Comparison of ENCODE assay signal across 28 cellular contexts in genomic region chr6:41583576-41583975, GRCh38. TPM values are rescaled to one million over a fixed set of nuclear protein-coding genes. Genes with fewer than 3 reads are reported as not detected.
A peak's percentile ranks its signal among the peaks of the same experiment; 100 is the strongest.
DNase-seq lines count a peak whose midpoint lies in the region; ATAC-seq, FAIRE-seq and TF ChIP-seq lines count a peak whose summit lies in the region.
"Had no signal": no experiment of that assay in that cellular context is flagged by ENCODE, and none has a peak within 500 bp of the region (broad histone marks: within the 10 kb centered on the region; RNA-seq: fewer than 3 reads in every experiment).

No MANE protein-coding gene starts in this region.

- no peaks in the 10 kb centered on the region for H3K9me2 ChIP-seq in GM23338 (ENCODE audit: insufficient read depth)
- no peaks in the 10 kb centered on the region for H3K9me2 ChIP-seq in PC-3 (replicated peaks; ENCODE audit: low read length)

- H3K27me3 Mint-ChIP-seq in GM23338 (ENCODE audit: insufficient read depth, low read depth, poor library complexity) (peaks cover 16% of the 10 kb centered on the region), mesothelial cell of epicardium (ENCODE audit: low read depth) (no peaks in the 10 kb centered on the region)
- no peaks in the 10 kb centered on the region for H3K27me3 Mint-ChIP-seq in activated T-cell treated with anti-CD3 and anti-CD28 coated beads, Interleukin-2, amount 50 U/mL, for 4 hours (ENCODE audit: low read depth)
- no peaks in the 10 kb centered on the region for H3K27me3 Mint-ChIP-seq in activated T-cell treated with anti-CD3 and anti-CD28 coated beads, Interleukin-2, amount 50 U/mL, for 24 hours
- H3K27me3 Mint-ChIP-seq: activated CD4-positive, alpha-beta T cell treated with anti-CD3 and anti-CD28 coated beads, Interleukin-2, amount 10 ng/mL, durations not matched to agents 24 days and 14 days; central memory CD8-positive, alpha-beta T cell; naive thymus-derived CD4-positive, alpha-beta T cell had no signal

- in situ Hi-C loops in transverse colon (cut with MboI; ENCODE audit: low pct_ligation_motif_present in 1 of 4, low pct_unique_long_range_greater_than_20kb in 1 of 4, low sequenced_read_pairs in 3 of 4), result loop anchor here in 1 of 4 donors (25.0 kb wide), 1 partner anchor 171 kb away; no protein-coding TSS in a partner anchor

- H3K27me3 ChIP-seq in A673 (replicated peaks; ENCODE audit: insufficient read depth, low read depth, low read length, poor library complexity), result no peaks in the 10 kb centered on the region
- H3K27me3 ChIP-seq in GM23338 (ENCODE audit: insufficient read depth), result no peaks in the 10 kb centered on the region
- no peaks in the 10 kb centered on the region for H3K27me3 ChIP-seq in bronchial epithelial cell (ENCODE audit: control insufficient read depth, insufficient read depth, low read length)
- no peaks in the 10 kb centered on the region for H3K27me3 ChIP-seq in transverse colon
- H3K27me3 ChIP-seq in PC-3 (ENCODE audit: low read length), result no peaks in the 10 kb centered on the region
- H3K27me3 ChIP-seq: tibial artery had no signal

- BruUV-seq in A673 (replicated peaks; lab: Mats Ljungman, UMichigan) (no TSS peak), PC-3 (replicated peaks; lab: Mats Ljungman, UMichigan) (no TSS peak)

- POLR2A ChIA-PET in A673 (lab: Charles Lee; ENCODE audit: low non-redundant PET), result no interaction called here
- POLR2A ChIA-PET in PC-3 (lab: Charles Lee; ENCODE audit: unreplicated experiment), result no interaction called here

- no peak for FAIRE-seq in bronchial epithelial cell (lab: Jason Lieb, UNC)

- H3K4me3 Mint-ChIP-seq in GM23338, result no peak overlapping the region
- no peak overlapping the region for H3K4me3 Mint-ChIP-seq in mesothelial cell of epicardium
- H3K4me3 Mint-ChIP-seq in activated T-cell treated with anti-CD3 and anti-CD28 coated beads, Interleukin-2, amount 50 U/mL, for 4 hours, result no peak overlapping the region
- no peak overlapping the region for H3K4me3 Mint-ChIP-seq in activated T-cell treated with anti-CD3 and anti-CD28 coated beads, Interleukin-2, amount 50 U/mL, for 24 hours
- H3K4me3 Mint-ChIP-seq: activated CD4-positive, alpha-beta T cell treated with anti-CD3 and anti-CD28 coated beads, Interleukin-2, amount 10 ng/mL, durations not matched to agents 24 days and 14 days; activated naive CD4-positive, alpha-beta T cell treated with anti-CD3 and anti-CD28 coated beads, Interleukin-2, amount 10 ng/mL, durations not matched to agents 7 days and 5 days; central memory CD8-positive, alpha-beta T cell; naive thymus-derived CD4-positive, alpha-beta T cell; T-helper 2 cell treated with Interferon-gamma antibody and Interleukin-4, amounts not matched to agents 5 μg/mL and 100 μg/mL, for 36 hours had no signal

- H3K9me3 ChIP-seq in A673 (ENCODE audit: low read depth, low read length, poor library complexity, severe bottlenecking) (no peaks in the 10 kb centered on the region), transverse colon (no peaks in the 10 kb centered on the region), PC-3 (ENCODE audit: low read length) (no peaks in the 10 kb centered on the region)
- H3K9me3 ChIP-seq: tibial artery had no signal

- WGBS in transverse colon (ENCODE audit: low coverage in 1 of 2), 2 donors, result 100% methylated on average over 1 of the region's 1 CpG

- ATAC-seq in GM23338 (no peak), PC-3 (no peak)
- no peak for ATAC-seq in activated T-cell treated with anti-CD3 and anti-CD28 coated beads, Interleukin-2, amount 50 U/mL, for 4 hours
- ATAC-seq: left colon; naive thymus-derived CD4-positive, alpha-beta T cell; SK-N-SH treated with all-trans-retinoic acid at 6 μM for 48 hours had no signal

- H3F3A ChIP-seq in GM23338 (replicated peaks; ENCODE audit: low read depth), result 0 out of 2 replicates have a peak, but pooled peaks cover 14% of the 10 kb centered on the region
- H3F3A ChIP-seq in PC-3 (ENCODE audit: low read length, unreplicated experiment), result no peaks in the 10 kb centered on the region

- intact Hi-C loops in A673 (cut with micrococcal nuclease; ENCODE audit: unreplicated experiment) (no loop called here), transverse colon (cut with DNase I; ENCODE audit: low total_unique reads) (no loop called here), PC-3 (cut with micrococcal nuclease) (no loop called here)

- no peak for TF ChIP-seq POLR2A in transverse colon (IDR thresholded peaks at IDR 0.05)

- H3K4me3 ChIP-seq in A673 (ENCODE audit: low read depth, low read length, poor library complexity, severe bottlenecking), result no peak overlapping the region
- no peak overlapping the region for H3K4me3 ChIP-seq in GM23338
- H3K4me3 ChIP-seq in bronchial epithelial cell (ENCODE audit: low read depth, low read length), result no peak overlapping the region
- no peak overlapping the region for H3K4me3 ChIP-seq in transverse colon
- no peak overlapping the region for H3K4me3 ChIP-seq in PC-3 (ENCODE audit: low read length)
- H3K4me3 ChIP-seq: tibial artery had no signal

- H3K36me3 ChIP-seq in A673 (ENCODE audit: insufficient read depth, low read length, poor library complexity, severe bottlenecking) (no peaks in the 10 kb centered on the region), GM23338 (ENCODE audit: insufficient read depth) (no peaks in the 10 kb centered on the region), bronchial epithelial cell (ENCODE audit: control insufficient read depth, insufficient read depth, low read length) (peaks cover 7% of the 10 kb centered on the region), transverse colon (no peaks in the 10 kb centered on the region), PC-3 (ENCODE audit: low read depth, low read length) (no peaks in the 10 kb centered on the region)

- no peak for TF ChIP-seq EP300 in transverse colon (IDR thresholded peaks at IDR 0.05; ENCODE audit: low read depth)

- CTCF ChIA-PET in A673 (lab: Charles Lee), result no interaction called here
- CTCF ChIA-PET in PC-3 (lab: Charles Lee), result no interaction called here

- H4K20me1 ChIP-seq in GM23338 (replicated peaks; ENCODE audit: insufficient read depth), result no peaks in the 10 kb centered on the region
- no peaks in the 10 kb centered on the region for H4K20me1 ChIP-seq in PC-3 (ENCODE audit: low read length)

- H2AFZ ChIP-seq in GM23338 (no peak overlapping the region), PC-3 (ENCODE audit: low read length) (no peak overlapping the region)

- H3K4me1 ChIP-seq in A673 (ENCODE audit: insufficient read depth, low read length, poor library complexity, severe bottlenecking) (peaks cover 19% of the 10 kb centered on the region), GM23338 (ENCODE audit: insufficient read depth) (peaks cover 39% of the 10 kb centered on the region), transverse colon (peaks cover 7 to 24% (median 18%) of the 10 kb centered on the region in 4 donors), PC-3 (ENCODE audit: insufficient read depth, low read length) (peaks cover 28% of the 10 kb centered on the region)

- peak overlapping the region; percentile 2 for H3K27ac ChIP-seq in A673 (ENCODE audit: low read depth, low read length, poor library complexity, severe bottlenecking)
- H3K27ac ChIP-seq in GM23338 (ENCODE audit: low read depth), result no peak overlapping the region
- no peak overlapping the region for H3K27ac ChIP-seq in transverse colon
- no peak overlapping the region for H3K27ac ChIP-seq in PC-3 (ENCODE audit: low read length)
- H3K27ac ChIP-seq: tibial artery, VCaP had no signal

- DNase-seq in A673 (ENCODE audit: low spot score) (no peak), GM23338 (ENCODE audit: low spot score) (no peak), bronchial epithelial cell (ENCODE audit: low read depth) (peak; percentile 33), mesothelial cell of epicardium (ENCODE audit: low spot score in 2 of 2, unreplicated experiment in 2 of 2) (no peak), transverse colon (no peak), PC-3 (no peak)
- no peak for DNase-seq in activated T-cell treated with anti-CD3 and anti-CD28 coated beads, Interleukin-2, amount 50 U/mL, for 4 hours
- DNase-seq in activated T-cell treated with anti-CD3 and anti-CD28 coated beads, Interleukin-2, amount 50 U/mL, for 24 hours, result no peak
- DNase-seq: activated CD4-positive, alpha-beta T cell treated with anti-CD3 and anti-CD28 coated beads, Interleukin-2, amount 10 ng/mL, durations not matched to agents 24 days and 14 days; activated naive CD4-positive, alpha-beta T cell treated with anti-CD3 and anti-CD28 coated beads, Interleukin-2, amount 10 ng/mL, durations not matched to agents 7 days and 5 days; amygdala; dermis blood vessel endothelial cell; glutamatergic neuron; KG1; left colon; naive thymus-derived CD4-positive, alpha-beta T cell; NCI-H1436 treated with DMSO at 0.1 percent for 48 hours; NCI-H510A treated with DMSO at 0.1 percent for 48 hours; retina; RPMI8226; stimulated activated CD4-positive, alpha-beta T cell treated with anti-CD3 and anti-CD28 coated beads, Interleukin-4, amount 100 ng/mL, for 4 hours; stimulated activated naive CD4-positive, alpha-beta T cell treated with Interleukin-2 at 50 U/mL for 16 hours; tibial artery had no signal

- TF ChIP-seq CTCF in A673 (conservative IDR thresholded peaks at IDR 0.05; ENCODE audit: low read depth, low read length) (no peak), GM23338 (conservative IDR thresholded peaks at IDR 0.05; ENCODE audit: low read depth in 2 of 2) (no peak), bronchial epithelial cell (IDR thresholded peaks at IDR 0.05; ENCODE audit: insufficient read depth, low read length, severe bottlenecking) (no peak), mesothelial cell of epicardium (IDR thresholded peaks at IDR 0.05; ENCODE audit: unreplicated experiment) (no peak), transverse colon (IDR thresholded peaks at IDR 0.05) (no peak), PC-3 (conservative IDR thresholded peaks at IDR 0.05; ENCODE audit: low read depth, low read length) (no peak)

- no peak overlapping the region for H3K4me2 ChIP-seq in GM23338
- H3K4me2 ChIP-seq in PC-3 (ENCODE audit: low read length), result no peak overlapping the region

- H3K36me3 Mint-ChIP-seq in GM23338 (ENCODE audit: low read depth), result peaks cover 18% of the 10 kb centered on the region
- peaks cover 20% of the 10 kb centered on the region for H3K36me3 Mint-ChIP-seq in mesothelial cell of epicardium
- peaks cover 9% of the 10 kb centered on the region for H3K36me3 Mint-ChIP-seq in activated T-cell treated with anti-CD3 and anti-CD28 coated beads, Interleukin-2, amount 50 U/mL, for 4 hours (ENCODE audit: insufficient read depth)
- peaks cover 33% of the 10 kb centered on the region for H3K36me3 Mint-ChIP-seq in activated T-cell treated with anti-CD3 and anti-CD28 coated beads, Interleukin-2, amount 50 U/mL, for 24 hours (ENCODE audit: low read depth)
- H3K36me3 Mint-ChIP-seq: activated naive CD4-positive, alpha-beta T cell treated with anti-CD3 and anti-CD28 coated beads, Interleukin-2, amount 10 ng/mL, durations not matched to agents 7 days and 5 days had no signal

- H3K9ac ChIP-seq in PC-3 (ENCODE audit: low read length), result no peak overlapping the region

- no peaks in the 10 kb centered on the region for H3K9me3 Mint-ChIP-seq in GM23338
- H3K9me3 Mint-ChIP-seq in mesothelial cell of epicardium, result no peaks in the 10 kb centered on the region
- H3K9me3 Mint-ChIP-seq in activated T-cell treated with anti-CD3 and anti-CD28 coated beads, Interleukin-2, amount 50 U/mL, for 4 hours, result no peaks in the 10 kb centered on the region
- no peaks in the 10 kb centered on the region for H3K9me3 Mint-ChIP-seq in activated T-cell treated with anti-CD3 and anti-CD28 coated beads, Interleukin-2, amount 50 U/mL, for 24 hours
- H3K9me3 Mint-ChIP-seq: activated CD4-positive, alpha-beta T cell treated with anti-CD3 and anti-CD28 coated beads, Interleukin-2, amount 10 ng/mL, durations not matched to agents 24 days and 14 days; activated naive CD4-positive, alpha-beta T cell treated with anti-CD3 and anti-CD28 coated beads, Interleukin-2, amount 10 ng/mL, durations not matched to agents 7 days and 5 days; central memory CD8-positive, alpha-beta T cell; naive thymus-derived CD4-positive, alpha-beta T cell; T-helper 2 cell treated with Interferon-gamma antibody and Interleukin-4, amounts not matched to agents 5 μg/mL and 100 μg/mL, for 36 hours had no signal

- peaks cover 78% of the 10 kb centered on the region for H3K4me1 Mint-ChIP-seq in GM23338
- peaks cover 52% of the 10 kb centered on the region for H3K4me1 Mint-ChIP-seq in mesothelial cell of epicardium
- no peaks in the 10 kb centered on the region for H3K4me1 Mint-ChIP-seq in activated T-cell treated with anti-CD3 and anti-CD28 coated beads, Interleukin-2, amount 50 U/mL, for 4 hours (ENCODE audit: low read depth)
- no peaks in the 10 kb centered on the region for H3K4me1 Mint-ChIP-seq in activated T-cell treated with anti-CD3 and anti-CD28 coated beads, Interleukin-2, amount 50 U/mL, for 24 hours (ENCODE audit: low read depth)
- H3K4me1 Mint-ChIP-seq: activated naive CD4-positive, alpha-beta T cell treated with anti-CD3 and anti-CD28 coated beads, Interleukin-2, amount 10 ng/mL, durations not matched to agents 7 days and 5 days had no signal

- H3K27ac Mint-ChIP-seq in GM23338 (peak overlapping the region; percentile 65; the same call in 1 of the 2 replicates), mesothelial cell of epicardium (peak overlapping the region; percentile 71)
- H3K27ac Mint-ChIP-seq in activated T-cell treated with anti-CD3 and anti-CD28 coated beads, Interleukin-2, amount 50 U/mL, for 24 hours, result no peak overlapping the region
- H3K27ac Mint-ChIP-seq: activated CD4-positive, alpha-beta T cell treated with anti-CD3 and anti-CD28 coated beads, Interleukin-2, amount 10 ng/mL, durations not matched to agents 24 days and 14 days; activated naive CD4-positive, alpha-beta T cell treated with anti-CD3 and anti-CD28 coated beads, Interleukin-2, amount 10 ng/mL, durations not matched to agents 7 days and 5 days; naive thymus-derived CD4-positive, alpha-beta T cell; T-helper 2 cell treated with Interferon-gamma antibody and Interleukin-4, amounts not matched to agents 5 μg/mL and 100 μg/mL, for 36 hours had no signal

- H3K79me2 ChIP-seq in GM23338 (replicated peaks; ENCODE audit: insufficient read depth) (0 out of 2 replicates have a peak, but pooled peaks cover 3% of the 10 kb centered on the region), PC-3 (ENCODE audit: low read length) (no peaks in the 10 kb centered on the region)

RNA-seq across cellular contexts. Expression of gene FOXP4, which starts 37.4 kb away (rescaled TPM):
- total RNA-seq in A673 (2021) (53.9 and 56.7 TPM in 2 replicates), bronchial epithelial cell (2.1 and 2.3 TPM in 2 replicates), mesothelial cell of epicardium (85.1 to 91.0 TPM (median 87.9 TPM) in 3 replicates), transverse colon (10 to 100 TPM; 13.8 to 45.6 (median 17.2) TPM), PC-3 (2014; rRNA removed) (6.7 and 15.5 TPM in 2 replicates)
- total RNA-seq in GM23338 (2014; rRNA removed; shearing (Covaris generic)), result 9.7 and 13.5 TPM in 2 replicates
- polyA plus RNA-seq in GM23338 (2016; fragmentation: Nextera tagmentation; extraction: Ambion mirVana), result 5.1 and 6.3 TPM in 2 replicates
- total RNA-seq in activated T-cell treated with anti-CD3 and anti-CD28 coated beads, Interleukin-2, amount 50 U/mL, for 4 hours, result 10 to 100 TPM; 23.0 to 38.6 (median 28.2) TPM

RNA-seq across cellular contexts. Expression of gene MDFI, which starts 54.7 kb away (rescaled TPM):
- 342 and 346 TPM in 2 replicates for total RNA-seq in A673 (2021)
- 41.5 and 51.4 TPM in 2 replicates for total RNA-seq in GM23338 (2014; rRNA removed; shearing (Covaris generic))
- 2.8 and 3.4 TPM in 2 replicates for polyA plus RNA-seq in GM23338 (2016; fragmentation: Nextera tagmentation; extraction: Ambion mirVana)
- 57.1 and 61.3 TPM in 2 replicates for total RNA-seq in bronchial epithelial cell
- total RNA-seq in mesothelial cell of epicardium, result 146 to 149 TPM (median 148 TPM) in 3 replicates
- 1 to 10 TPM in 2 of 4 donors, not detected in 2; 2.1 to 2.2 TPM for total RNA-seq in transverse colon
- total RNA-seq in activated T-cell treated with anti-CD3 and anti-CD28 coated beads, Interleukin-2, amount 50 U/mL, for 4 hours, result under 1 TPM in 1 of 3 donors, not detected in 2; 0.49 TPM
- 96.4 and 113 TPM in 2 replicates for total RNA-seq in PC-3 (2014; rRNA removed)
- total RNA-seq: activated CD4-positive, alpha-beta T cell treated with anti-CD3 and anti-CD28 coated beads, Interleukin-2, amount 10 ng/mL, durations not matched to agents 24 days and 14 days; G401; naive thymus-derived CD4-positive, alpha-beta T cell had no signal
- polyA plus RNA-seq: naive thymus-derived CD4-positive, alpha-beta T cell had no signal

Comparison
In these comparisons a context has a peak if more than half of its experiments do, and no peak if none do; other contexts are left out.
1. RNA of gene MDFI, which starts 54.7 kb away (total RNA-seq): 342 to 346 TPM in A673, 146 to 149 TPM in mesothelial cell of epicardium, 96.4 to 113 TPM in PC-3, 57.1 to 61.3 TPM in bronchial epithelial cell and 41.5 to 51.4 TPM in GM23338; 2.1 to 2.2 TPM in transverse colon and 0.49 TPM in activated T-cell treated with anti-CD3 and anti-CD28 coated beads, Interleukin-2, amount 50 U/mL, for 4 hours; every median in the first group is over 10 times any median in the second.